In genomic region chr10:131662851-131663250, GRCh38 we compare ENCODE assay signal across 29 cellular contexts.
"Had no signal": no experiment of that assay in that cellular context is flagged by ENCODE, and none has a peak within 500 bp of the region (broad histone marks: within the 10 kb centered on the region; RNA-seq: fewer than 3 reads in every experiment).

No MANE protein-coding gene starts in this region.

- H3K27ac ChIP-seq: coronary artery, dorsolateral prefrontal cortex, gastrocnemius medialis, hepatocyte, suprapubic skin, tibial nerve, VCaP had no signal

- H3K4me1 ChIP-seq: gastrocnemius medialis, suprapubic skin, tibial nerve had no signal

- H3K4me3 Mint-ChIP-seq: activated CD4-positive, alpha-beta memory T cell treated with anti-CD3 and anti-CD28 coated beads for 36 hours; effector memory CD8-positive, alpha-beta T cell; naive thymus-derived CD4-positive, alpha-beta T cell; stimulated activated naive B cell treated with anti-CD40 and anti-IgM and Interleukin-4, amounts not matched to agents 10 μg/mL and 1 μg/mL and 100 μg/mL, for 72 hours; T-helper 1 cell treated with Interleukin-12 subunit alpha and Interleukin-12 subunit beta and Interleukin-4 antibody, amounts not matched to agents 30 μg/mL and 1 μg/mL, for 36 hours had no signal

- H3K27ac Mint-ChIP-seq: activated CD4-positive, alpha-beta memory T cell treated with anti-CD3 and anti-CD28 coated beads for 36 hours; activated naive CD4-positive, alpha-beta T cell treated with anti-CD3 and anti-CD28 coated beads, Interleukin-2, amount 50 U/mL, for 72 hours; effector memory CD8-positive, alpha-beta T cell; naive thymus-derived CD4-positive, alpha-beta T cell; stimulated activated naive B cell treated with anti-CD40 and anti-IgM and Interleukin-4, amounts not matched to agents 10 μg/mL and 1 μg/mL and 100 μg/mL, for 72 hours; T-helper 1 cell treated with Interleukin-12 subunit alpha and Interleukin-12 subunit beta and Interleukin-4 antibody, amounts not matched to agents 30 μg/mL and 1 μg/mL, for 36 hours had no signal

- H3K4me3 ChIP-seq: coronary artery, dorsolateral prefrontal cortex, gastrocnemius medialis, hepatocyte, suprapubic skin, tibial nerve had no signal

- H3K9me3 Mint-ChIP-seq: activated CD4-positive, alpha-beta memory T cell treated with anti-CD3 and anti-CD28 coated beads for 36 hours; activated naive CD4-positive, alpha-beta T cell treated with anti-CD3 and anti-CD28 coated beads, Interleukin-2, amount 50 U/mL, for 72 hours; effector memory CD8-positive, alpha-beta T cell; T-helper 1 cell treated with Interleukin-12 subunit alpha and Interleukin-12 subunit beta and Interleukin-4 antibody, amounts not matched to agents 30 μg/mL and 1 μg/mL, for 36 hours had no signal

- ATAC-seq: activated CD4-positive, CD25-positive, alpha-beta regulatory T cell treated with anti-CD3 and anti-CD28 coated beads, Interleukin-2, amount 50 U/mL, for 24 hours; activated naive CD4-positive, alpha-beta T cell treated with anti-CD3 and anti-CD28 coated beads, Interleukin-2, amount 50 U/mL, for 72 hours; effector memory CD8-positive, alpha-beta T cell; gastrocnemius medialis; left colon; naive thymus-derived CD4-positive, alpha-beta T cell; sciatic nerve; stimulated activated naive B cell treated with anti-CD40 and anti-IgM and Interleukin-4, amounts not matched to agents 10 μg/mL and 1 μg/mL and 100 μg/mL, for 72 hours had no signal

- H3K36me3 ChIP-seq: gastrocnemius medialis, suprapubic skin, tibial nerve had no signal

- H3K4me1 Mint-ChIP-seq: stimulated activated naive B cell treated with anti-CD40 and anti-IgM and Interleukin-4, amounts not matched to agents 10 μg/mL and 1 μg/mL and 100 μg/mL, for 72 hours had no signal

- H3K36me3 Mint-ChIP-seq: activated CD4-positive, alpha-beta memory T cell treated with anti-CD3 and anti-CD28 coated beads for 36 hours; activated naive CD4-positive, alpha-beta T cell treated with anti-CD3 and anti-CD28 coated beads, Interleukin-2, amount 50 U/mL, for 72 hours; naive thymus-derived CD4-positive, alpha-beta T cell; stimulated activated naive B cell treated with anti-CD40 and anti-IgM and Interleukin-4, amounts not matched to agents 10 μg/mL and 1 μg/mL and 100 μg/mL, for 72 hours had no signal

- H3K27me3 Mint-ChIP-seq: activated CD4-positive, alpha-beta memory T cell treated with anti-CD3 and anti-CD28 coated beads for 36 hours had no signal

- H3K27me3 ChIP-seq: gastrocnemius medialis, hepatocyte, tibial nerve had no signal

- H3K9me3 ChIP-seq: gastrocnemius medialis had no signal

- DNase-seq: activated CD4-positive, alpha-beta memory T cell treated with anti-CD3 and anti-CD28 coated beads for 36 hours; activated CD4-positive, alpha-beta T cell treated with anti-CD3 and anti-CD28 coated beads for 48 hours; activated CD8-positive, alpha-beta memory T cell treated with anti-CD3 and anti-CD28 coated beads, Interleukin-2, amount 50 U/mL, for 4 hours; activated T-cell treated with anti-CD3 and anti-CD28 coated beads, Interleukin-2, amount 50 U/mL, for 1 hour; cerebellar nuclear complex; effector memory CD8-positive, alpha-beta T cell; erythroblast; gastrocnemius medialis; left colon; midbrain; naive thymus-derived CD4-positive, alpha-beta T cell; occipital lobe; small intestine; stimulated activated CD4-positive, alpha-beta T cell treated with anti-CD3 and anti-CD28 coated beads, Interleukin-1b, Interleukin-23, amount 100 ng/mL, for 48 hours; stimulated activated CD4-positive, alpha-beta T cell treated with anti-CD3 and anti-CD28 coated beads, Interleukin-4, amount 100 ng/mL, for 4 hours; stimulated activated CD8-positive, alpha-beta memory T cell treated with anti-CD3 and anti-CD28 coated beads, Interleukin-4, amount 100 ng/mL, for 48 hours; stimulated activated naive B cell treated with anti-CD40 and anti-IgM and Interleukin-4, amounts not matched to agents 10 μg/mL and 1 μg/mL and 100 μg/mL, for 72 hours; SW 1271; T-helper 9 cell had no signal
